Comparison of ENCODE assay signal across 9 cellular contexts in the genomic region with DNA sequence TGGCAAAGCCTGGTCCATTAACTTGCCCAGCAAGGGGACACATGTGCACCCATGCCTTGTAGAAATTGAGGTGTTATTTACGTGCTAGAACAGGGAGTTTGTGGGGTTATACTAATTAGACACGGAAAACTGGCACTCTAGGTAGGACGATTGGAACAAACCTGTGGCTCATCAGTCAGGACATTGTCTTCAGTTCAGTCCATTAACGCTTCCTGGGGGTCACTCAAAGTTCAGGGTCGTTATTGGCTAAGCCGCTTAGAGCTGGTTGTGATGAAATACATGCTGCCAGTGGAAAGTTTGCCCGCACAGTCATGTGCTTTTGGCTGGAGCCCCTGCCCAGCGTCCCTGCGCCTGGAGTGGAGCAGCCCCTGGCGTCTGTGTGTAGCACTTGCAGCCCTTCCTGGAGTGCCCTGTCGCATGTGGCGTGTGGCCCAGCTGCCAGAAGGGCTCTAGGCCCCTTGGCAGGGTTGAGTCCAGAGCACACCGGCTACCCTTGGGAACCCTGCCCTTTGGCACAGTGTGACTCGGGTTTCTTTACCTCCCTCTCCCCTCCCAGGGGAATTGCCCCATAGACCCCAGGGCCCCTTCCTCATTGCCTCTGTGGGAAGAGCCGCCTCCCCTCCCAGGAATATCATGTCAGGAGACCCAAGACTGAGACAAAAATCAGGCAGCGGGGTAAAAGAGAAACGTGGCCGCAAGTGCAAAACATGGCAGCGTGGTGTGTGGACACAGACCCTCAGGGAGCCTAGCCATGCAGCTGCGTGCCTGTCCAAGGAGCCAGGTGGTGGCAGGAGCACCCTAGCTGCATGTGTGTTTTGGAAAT. TPM values are rescaled to one million over a fixed set of nuclear protein-coding genes. Genes with fewer than 3 reads are reported as not detected.
DNase-seq lines count a peak whose midpoint lies in the region; ATAC-seq, FAIRE-seq and TF ChIP-seq lines count a peak whose summit lies in the region.
"Had no signal": no experiment of that assay in that cellular context is flagged by ENCODE, and none has a peak within 500 bp of the region (broad histone marks: within the 10 kb centered on the region; RNA-seq: fewer than 3 reads in every experiment).

No MANE protein-coding gene starts in this region.

- no peak for FAIRE-seq in pancreas (lab: Jason Lieb, UNC)

- no peaks in the 10 kb centered on the region for H3K27me3 ChIP-seq in pancreas

- 33 to 38% methylated on average over 20 of the region's 20 CpGs for WGBS in pancreas, 2 donors

- H3K9me3 ChIP-seq in pancreas: no peaks in the 10 kb centered on the region

- no peaks in the 10 kb centered on the region for H3K36me3 ChIP-seq in pancreas

- peak overlapping the region in 3 of 4 donors; percentile 44 to 71 (median 50) for H3K27ac ChIP-seq in pancreas
- H3K27ac ChIP-seq: SK-N-MC had no signal

- intact Hi-C loops in pancreas (cut with DNase I): no loop called here

- H3K4me1 ChIP-seq in pancreas: peaks cover 0 to 8% (median 0%) of the 10 kb centered on the region in 3 donors

- POLR2A ChIA-PET in HEK293T (lab: Yijun Ruan, JAX): interaction anchor here (1.3 to 2.1 kb wide), 4 partner anchors 9 to 17 kb away, joined by 3 to 7 read pairs (median 4); a partner anchor contains a TSS

- CTCF ChIA-PET in HEK293T (lab: Yijun Ruan, JAX): no interaction called here

- peak; percentile 98 to 99 (median 99) for ATAC-seq in pancreas
- ATAC-seq in GM21447 (IDR thresholded peaks at IDR 0.05; ENCODE audit: unreplicated experiment): no peak

- TF ChIP-seq CTCF in fibroblast of villous mesenchyme (IDR thresholded peaks at IDR 0.05; ENCODE audit: insufficient read depth, low read depth, low read length) (peak; percentile 87), pancreas (IDR thresholded peaks at IDR 0.05) (peak; percentile 77 to 88 (median 80))

- peak; percentile 97 for DNase-seq in DMS 273 (lab: John Stamatoyannopoulos, UW; ENCODE audit: unreplicated experiment)
- peak; percentile 64 to 77 for DNase-seq in SHP77 (lab: John Stamatoyannopoulos, UW)
- DNase-seq in fibroblast of villous mesenchyme (ENCODE audit: low read depth): peak; percentile 93
- peak; percentile 85 to 97 (median 92) for DNase-seq in pancreas
- no peak for DNase-seq in HEK293T (ENCODE audit: extremely low spot score)
- no peak for DNase-seq in activated naive CD4-positive, alpha-beta T cell (lab: John Stamatoyannopoulos, UW)
- DNase-seq in activated CD4-positive, CD25-positive, alpha-beta regulatory T cell (lab: John Stamatoyannopoulos, UW): no peak

- H3K4me3 ChIP-seq in fibroblast of villous mesenchyme (ENCODE audit: low read depth, low read length): no peak overlapping the region
- H3K4me3 ChIP-seq in pancreas: no peak overlapping the region
- H3K4me3 ChIP-seq: SK-N-MC had no signal

TF ChIP-seq in HEK293T, 16 proteins besides CTCF, POLR2A, EP300 and RAD21:
- no peak for TF ChIP-seq BHLHE40 (IDR thresholded peaks at IDR 0.05; ENCODE audit: borderline replicate concordance)
- no peak for TF ChIP-seq ELF4 (IDR thresholded peaks at IDR 0.05)
- no peak for TF ChIP-seq FOXM1 (IDR thresholded peaks at IDR 0.05; ENCODE audit: borderline replicate concordance)
- no peak for TF ChIP-seq ZNF384 (IDR thresholded peaks at IDR 0.05)
- TF ChIP-seq, protein P1, sequence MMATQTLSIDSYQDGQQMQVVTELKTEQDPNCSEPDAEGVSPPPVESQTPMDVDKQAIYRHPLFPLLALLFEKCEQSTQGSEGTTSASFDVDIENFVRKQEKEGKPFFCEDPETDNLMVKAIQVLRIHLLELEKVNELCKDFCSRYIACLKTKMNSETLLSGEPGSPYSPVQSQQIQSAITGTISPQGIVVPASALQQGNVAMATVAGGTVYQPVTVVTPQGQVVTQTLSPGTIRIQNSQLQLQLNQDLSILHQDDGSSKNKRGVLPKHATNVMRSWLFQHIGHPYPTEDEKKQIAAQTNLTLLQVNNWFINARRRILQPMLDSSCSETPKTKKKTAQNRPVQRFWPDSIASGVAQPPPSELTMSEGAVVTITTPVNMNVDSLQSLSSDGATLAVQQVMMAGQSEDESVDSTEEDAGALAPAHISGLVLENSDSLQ (IDR thresholded peaks at IDR 0.05): no peak
- TF ChIP-seq FOXA1 (IDR thresholded peaks at IDR 0.05): no peak
- no peak for TF ChIP-seq FOXK2 (IDR thresholded peaks at IDR 0.05)
- TF ChIP-seq NFRKB (IDR thresholded peaks at IDR 0.05): no peak
- TF ChIP-seq LEF1 (IDR thresholded peaks at IDR 0.05; ENCODE audit: borderline replicate concordance): no peak
- TF ChIP-seq SUZ12 (IDR thresholded peaks at IDR 0.05): no peak
- TF ChIP-seq L3MBTL2 (conservative IDR thresholded peaks at IDR 0.05): no peak
- TF ChIP-seq HDGF (IDR thresholded peaks at IDR 0.05; ENCODE audit: borderline replicate concordance): no peak
- TF ChIP-seq CTBP1 (IDR thresholded peaks at IDR 0.05; ENCODE audit: borderline replicate concordance): no peak
- no peak for TF ChIP-seq TARDBP (IDR thresholded peaks at IDR 0.05)
- no peak for TF ChIP-seq SP1 (IDR thresholded peaks at IDR 0.05)
- no peak for TF ChIP-seq ARNT (IDR thresholded peaks at IDR 0.05)

RNA-seq across cellular contexts. Expression of gene ZNF775, which starts 9.8 kb away (rescaled TPM):
- total RNA-seq in fibroblast of villous mesenchyme: 3.0 and 5.2 TPM in 2 replicates
- total RNA-seq in pancreas: 1 to 10 TPM; 2.0 to 3.9 (median 2.8) TPM
- polyA plus RNA-seq in pancreas: 1 to 10 TPM; 3.2 to 7.4 TPM

RNA-seq across cellular contexts. Expression of gene REPIN1, which starts 20.3 kb away (rescaled TPM):
- total RNA-seq in fibroblast of villous mesenchyme: 96.0 and 98.4 TPM in 2 replicates
- 10 to 100 TPM; 48.1 to 76.3 (median 63.2) TPM for total RNA-seq in pancreas
- 10 to 100 TPM; 57.5 to 78.8 TPM for polyA plus RNA-seq in pancreas

RNA-seq across cellular contexts. Expression of gene RARRES2, which starts 47.5 kb away (rescaled TPM):
- total RNA-seq in fibroblast of villous mesenchyme (139 and 185 TPM in 2 replicates), pancreas (100 to 1,000 TPM; 125 to 408 (median 236) TPM)
- polyA plus RNA-seq in pancreas: 100 to 1,000 TPM; 184 to 246 TPM

Comparison
In these comparisons a context has a peak if more than half of its experiments do, and no peak if none do; other contexts are left out.
1. DNase-seq: peak in DMS 273 (single experiment), SHP77 (2 of 2), fibroblast of villous mesenchyme (single experiment) and pancreas (6 of 6); none in HEK293T (single experiment), activated naive CD4-positive, alpha-beta T cell (0 of 4) and activated CD4-positive, CD25-positive, alpha-beta regulatory T cell (0 of 4).